In genomic region chr14:106187176-106187670, GRCh38 we compare ENCODE assay signal across 16 cellular contexts.
DNase-seq lines count a peak whose midpoint lies in the region; TF ChIP-seq lines count a peak whose summit lies in the region.
"Had no signal": no experiment of that assay in that cellular context is flagged by ENCODE, and none has a peak within 500 bp of the region (broad histone marks: within the 10 kb centered on the region; RNA-seq: fewer than 3 reads in every experiment).

No MANE protein-coding gene starts in this region.

- TF ChIP-seq POLR2A in esophagus muscularis mucosa (IDR thresholded peaks at IDR 0.05; ENCODE audit: low read depth), result no peak

- no peak overlapping the region for H3K27ac Mint-ChIP-seq in nephron progenitor cell
- H3K27ac Mint-ChIP-seq: CD4-positive, alpha-beta T cell; H9 had no signal

- no peak overlapping the region for H3K27ac ChIP-seq in esophagus muscularis mucosa (replicated peaks in 1 of 4)
- H3K27ac ChIP-seq: 22Rv1, A549, C4-2B had no signal

- TF ChIP-seq CTCF in esophagus muscularis mucosa (IDR thresholded peaks at IDR 0.05), result no peak
- no peak for TF ChIP-seq CTCF in nephron progenitor cell (IDR thresholded peaks at IDR 0.05)

- no peaks in the 10 kb centered on the region for H3K9me3 ChIP-seq in esophagus muscularis mucosa
- H3K9me3 ChIP-seq: A549, Caco-2 had no signal

- peaks cover 0 to 18% (median 0%) of the 10 kb centered on the region in 4 donors for H3K27me3 ChIP-seq in esophagus muscularis mucosa

- no peaks in the 10 kb centered on the region for H3K27me3 Mint-ChIP-seq in nephron progenitor cell (ENCODE audit: low read depth, poor library complexity)
- H3K27me3 Mint-ChIP-seq: CD4-positive, alpha-beta T cell had no signal

- intact Hi-C loops in esophagus muscularis mucosa (cut with DNase I), result no loop called here

- DNase-seq in DMS79 treated with DMSO at 0.1 percent for 48 hours (lab: John Stamatoyannopoulos, UW) (peak; percentile 32), DMS79 (lab: John Stamatoyannopoulos, UW) (no peak), NCI-H1105 (lab: John Stamatoyannopoulos, UW) (peak; percentile 47), NCI-H69 (lab: John Stamatoyannopoulos, UW) (peak; percentile 73), esophagus muscularis mucosa (ENCODE audit: extremely low spot score) (peak; percentile 66), nephron progenitor cell (no peak), hypothalamus (lab: John Stamatoyannopoulos, UW) (no peak)
- DNase-seq: AML-193; Caco-2; CD4-positive, alpha-beta T cell; EL; H9 had no signal

- H3K4me1 Mint-ChIP-seq in nephron progenitor cell, result no peaks in the 10 kb centered on the region
- H3K4me1 Mint-ChIP-seq: H9 had no signal

- 50% methylated on average over 4 of the region's 4 CpGs for whole genome bisulfite sequencing in esophagus muscularis mucosa

- H3K36me3 ChIP-seq in esophagus muscularis mucosa, result no peaks in the 10 kb centered on the region

- peaks cover 89% of the 10 kb centered on the region for H3K9me3 Mint-ChIP-seq in nephron progenitor cell
- H3K9me3 Mint-ChIP-seq: CD4-positive, alpha-beta T cell had no signal

- no peak overlapping the region for H3K4me3 Mint-ChIP-seq in nephron progenitor cell
- H3K4me3 Mint-ChIP-seq: CD4-positive, alpha-beta T cell; H9 had no signal

- TF ChIP-seq EP300 in esophagus muscularis mucosa (IDR thresholded peaks at IDR 0.05), result no peak

- H3K36me3 Mint-ChIP-seq in nephron progenitor cell (ENCODE audit: low read depth), result no peaks in the 10 kb centered on the region

- H3K4me1 ChIP-seq in esophagus muscularis mucosa, result no peaks in the 10 kb centered on the region
- H3K4me1 ChIP-seq: A549 had no signal

- H3K4me3 ChIP-seq in esophagus muscularis mucosa, result no peak overlapping the region
- H3K4me3 ChIP-seq: A549, GM12878 had no signal

Comparison
In these comparisons a context has a peak if more than half of its experiments do, and no peak if none do; other contexts are left out.
1. DNase-seq: peak in DMS79 treated with DMSO at 0.1 percent for 48 hours (single experiment), NCI-H1105 (single experiment), NCI-H69 (single experiment) and esophagus muscularis mucosa (single experiment); none in DMS79 (single experiment), nephron progenitor cell (single experiment) and hypothalamus (0 of 51).